ENCODE assay signal across 13 cellular contexts in genomic region chr6:87914637-87915395, GRCh38.
A peak's percentile ranks its signal among the peaks of the same experiment; 100 is the strongest.
DNase-seq lines count a peak whose midpoint lies in the region; ATAC-seq lines count a peak whose summit lies in the region.
"Had no signal": no experiment of that assay in that cellular context is flagged by ENCODE, and none has a peak within 500 bp of the region (broad histone marks: within the 10 kb centered on the region; RNA-seq: fewer than 3 reads in every experiment).

No MANE protein-coding gene starts in this region.

- H3K4me3 Mint-ChIP-seq in activated CD8-positive, alpha-beta memory T cell treated with anti-CD3 and anti-CD28 coated beads, Interleukin-2, amount 10 ng/mL, durations not matched to agents 7 days and 5 days = no peak overlapping the region
- no peak overlapping the region for H3K4me3 Mint-ChIP-seq in activated T-helper 17 cell treated with anti-CD3 and anti-CD28 coated beads, Interleukin-2, amount 50 U/mL, for 72 hours
- H3K4me3 Mint-ChIP-seq in stimulated activated effector memory CD8-positive, alpha-beta T cell treated with anti-CD3 and anti-CD28 coated beads, Interleukin-12 subunit alpha, Interleukin-12 subunit beta, amount 100 ng/mL, for 72 hours = no peak overlapping the region

- no peak for ATAC-seq in activated CD8-positive, alpha-beta memory T cell treated with anti-CD3 and anti-CD28 coated beads, Interleukin-2, amount 10 ng/mL, durations not matched to agents 7 days and 5 days
- peak; percentile 43 for ATAC-seq in HG03432 (IDR thresholded peaks at IDR 0.05; ENCODE audit: unreplicated experiment)
- peak; percentile 73 for ATAC-seq in activated T-helper 17 cell treated with anti-CD3 and anti-CD28 coated beads, Interleukin-2, amount 50 U/mL, for 72 hours (replicated peaks)
- peak; percentile 49 for ATAC-seq in stimulated activated effector memory CD8-positive, alpha-beta T cell treated with anti-CD3 and anti-CD28 coated beads, Interleukin-12 subunit alpha, Interleukin-12 subunit beta, amount 100 ng/mL, for 72 hours
- no peak for ATAC-seq in GM19035 (IDR thresholded peaks at IDR 0.05; ENCODE audit: unreplicated experiment)
- no peak for ATAC-seq in HG03097 (IDR thresholded peaks at IDR 0.05; ENCODE audit: low FRiP score, unreplicated experiment)
- ATAC-seq in GM21619 (IDR thresholded peaks at IDR 0.05; ENCODE audit: unreplicated experiment) = no peak

- peaks cover 16% of the 10 kb centered on the region for H3K4me1 Mint-ChIP-seq in activated CD8-positive, alpha-beta memory T cell treated with anti-CD3 and anti-CD28 coated beads, Interleukin-2, amount 10 ng/mL, durations not matched to agents 7 days and 5 days
- H3K4me1 Mint-ChIP-seq in activated T-helper 17 cell treated with anti-CD3 and anti-CD28 coated beads, Interleukin-2, amount 50 U/mL, for 72 hours = no peaks in the 10 kb centered on the region
- peaks cover 10% of the 10 kb centered on the region for H3K4me1 Mint-ChIP-seq in stimulated activated effector memory CD8-positive, alpha-beta T cell treated with anti-CD3 and anti-CD28 coated beads, Interleukin-12 subunit alpha, Interleukin-12 subunit beta, amount 100 ng/mL, for 72 hours

- peaks cover 53% of the 10 kb centered on the region for H3K27me3 Mint-ChIP-seq in activated CD8-positive, alpha-beta memory T cell treated with anti-CD3 and anti-CD28 coated beads, Interleukin-2, amount 10 ng/mL, durations not matched to agents 7 days and 5 days
- peaks cover 4% of the 10 kb centered on the region for H3K27me3 Mint-ChIP-seq in activated T-helper 17 cell treated with anti-CD3 and anti-CD28 coated beads, Interleukin-2, amount 50 U/mL, for 72 hours

- H3K27ac Mint-ChIP-seq in activated CD8-positive, alpha-beta memory T cell treated with anti-CD3 and anti-CD28 coated beads, Interleukin-2, amount 10 ng/mL, durations not matched to agents 7 days and 5 days = no peak overlapping the region
- H3K27ac Mint-ChIP-seq in activated T-helper 17 cell treated with anti-CD3 and anti-CD28 coated beads, Interleukin-2, amount 50 U/mL, for 72 hours = no peak overlapping the region
- H3K27ac Mint-ChIP-seq in stimulated activated effector memory CD8-positive, alpha-beta T cell treated with anti-CD3 and anti-CD28 coated beads, Interleukin-12 subunit alpha, Interleukin-12 subunit beta, amount 100 ng/mL, for 72 hours = no peak overlapping the region

- H3K36me3 Mint-ChIP-seq in activated CD8-positive, alpha-beta memory T cell treated with anti-CD3 and anti-CD28 coated beads, Interleukin-2, amount 10 ng/mL, durations not matched to agents 7 days and 5 days = peaks cover 1% of the 10 kb centered on the region
- no peaks in the 10 kb centered on the region for H3K36me3 Mint-ChIP-seq in activated T-helper 17 cell treated with anti-CD3 and anti-CD28 coated beads, Interleukin-2, amount 50 U/mL, for 72 hours (ENCODE audit: low read depth)
- no peaks in the 10 kb centered on the region for H3K36me3 Mint-ChIP-seq in stimulated activated effector memory CD8-positive, alpha-beta T cell treated with anti-CD3 and anti-CD28 coated beads, Interleukin-12 subunit alpha, Interleukin-12 subunit beta, amount 100 ng/mL, for 72 hours

- peaks cover 2% of the 10 kb centered on the region for H3K9me3 Mint-ChIP-seq in activated CD8-positive, alpha-beta memory T cell treated with anti-CD3 and anti-CD28 coated beads, Interleukin-2, amount 10 ng/mL, durations not matched to agents 7 days and 5 days (ENCODE audit: low read depth)
- no peaks in the 10 kb centered on the region for H3K9me3 Mint-ChIP-seq in activated T-helper 17 cell treated with anti-CD3 and anti-CD28 coated beads, Interleukin-2, amount 50 U/mL, for 72 hours
- H3K9me3 Mint-ChIP-seq in stimulated activated effector memory CD8-positive, alpha-beta T cell treated with anti-CD3 and anti-CD28 coated beads, Interleukin-12 subunit alpha, Interleukin-12 subunit beta, amount 100 ng/mL, for 72 hours = no peaks in the 10 kb centered on the region

- peak; percentile 45 for DNase-seq in activated CD8-positive, alpha-beta memory T cell treated with anti-CD3 and anti-CD28 coated beads, Interleukin-2, amount 10 ng/mL, durations not matched to agents 7 days and 5 days
- no peak for DNase-seq in activated CD8-positive, alpha-beta memory T cell treated with anti-CD3 and anti-CD28 coated beads, Interleukin-2, amount 50 U/mL, for 4 hours
- no peak for DNase-seq in stimulated activated effector memory CD8-positive, alpha-beta T cell treated with anti-CD3 and anti-CD28 coated beads, Interleukin-12 subunit alpha, Interleukin-12 subunit beta, amount 100 ng/mL, for 72 hours (ENCODE audit: low spot score in 2 of 2)
- DNase-seq: activated CD4-positive, CD25-positive, alpha-beta regulatory T cell; activated gamma-delta T cell; kidney; stimulated activated CD4-positive, alpha-beta T cell treated with anti-CD3 and anti-CD28 coated beads, Interleukin-2, amount 100 ng/mL, for 24 hours; stomach had no signal

- CTCF ChIA-PET in activated CD8-positive, alpha-beta memory T cell treated with anti-CD3 and anti-CD28 coated beads, Interleukin-2, amount 10 ng/mL, durations not matched to agents 7 days and 5 days (lab: Charles Lee) = interaction anchor here (1.6 kb wide), 1 partner anchor 16 kb away, joined by 5 read pairs; no protein-coding TSS in a partner anchor

Comparison
In these comparisons a context has a peak if more than half of its experiments do, and no peak if none do; other contexts are left out.
1. ATAC-seq: peak in HG03432 (single experiment), activated T-helper 17 cell treated with anti-CD3 and anti-CD28 coated beads, Interleukin-2, amount 50 U/mL, for 72 hours (single experiment) and stimulated activated effector memory CD8-positive, alpha-beta T cell treated with anti-CD3 and anti-CD28 coated beads, Interleukin-12 subunit alpha, Interleukin-12 subunit beta, amount 100 ng/mL, for 72 hours (single experiment); none in activated CD8-positive, alpha-beta memory T cell treated with anti-CD3 and anti-CD28 coated beads, Interleukin-2, amount 10 ng/mL, durations not matched to agents 7 days and 5 days (single experiment), GM19035 (single experiment), HG03097 (single experiment) and GM21619 (single experiment).